1 cellular context compared by ENCODE assay signal in genomic region chr6:36441307-36441894, GRCh38.
TF ChIP-seq lines count a peak whose summit lies in the region.

No MANE protein-coding gene starts in this region.

TF ChIP-seq in Ishikawa, 13 proteins besides CTCF, POLR2A, EP300 and RAD21 (continued from another document):
- no peak for TF ChIP-seq REST (IDR thresholded peaks at IDR 0.05; ENCODE audit: low read depth)
- no peak for TF ChIP-seq FOXM1 (IDR thresholded peaks at IDR 0.05; ENCODE audit: borderline replicate concordance, low read depth)
- no peak for TF ChIP-seq USF1 (IDR thresholded peaks at IDR 0.05)
- TF ChIP-seq CEBPB (IDR thresholded peaks at IDR 0.05): no peak
- TF ChIP-seq YY1 (IDR thresholded peaks at IDR 0.05; ENCODE audit: low read depth): no peak
- no peak for TF ChIP-seq TEAD4 (IDR thresholded peaks at IDR 0.05)
- no peak for TF ChIP-seq TCF12 (IDR thresholded peaks at IDR 0.05; ENCODE audit: low read depth)
- TF ChIP-seq ZBTB7A (IDR thresholded peaks at IDR 0.05; ENCODE audit: low read depth): no peak
TF ChIP-seq in Ishikawa: peak in this region for 3.
